12 cellular contexts compared by ENCODE assay signal in the genomic region with DNA sequence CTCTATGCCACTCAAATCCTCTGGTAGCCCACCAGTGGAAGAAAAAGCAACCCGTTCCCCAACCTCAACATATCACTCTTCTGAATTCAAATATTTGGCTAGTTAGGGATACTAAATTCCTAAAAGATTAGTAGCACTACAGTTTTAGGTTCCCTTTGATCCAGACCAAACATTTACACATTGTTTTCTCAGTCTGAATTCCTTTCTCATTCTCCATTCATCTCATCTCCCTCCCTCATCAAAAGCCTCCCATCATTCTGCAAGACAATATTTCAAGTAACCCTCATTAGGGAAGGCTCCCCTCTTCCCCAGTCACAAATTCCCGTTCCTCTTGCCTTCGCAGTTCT. TPM values are rescaled to one million over a fixed set of nuclear protein-coding genes. Genes with fewer than 3 reads are reported as not detected.
DNase-seq lines count a peak whose midpoint lies in the region; ATAC-seq and TF ChIP-seq lines count a peak whose summit lies in the region.
"Had no signal": no experiment of that assay in that cellular context is flagged by ENCODE, and none has a peak within 500 bp of the region (broad histone marks: within the 10 kb centered on the region; RNA-seq: fewer than 3 reads in every experiment).

No MANE protein-coding gene starts in this region.

- peak overlapping the region; percentile 77 for H3K4me2 ChIP-seq in GM23248 (ENCODE audit: unreplicated experiment)
- H3K4me2 ChIP-seq: GM23338 had no signal

- DNase-seq in AG20443 (ENCODE audit: low spot score) (peak; percentile 40), GM23248 (peak; percentile 56), memory B cell (ENCODE audit: low spot score in 2 of 2) (no peak), NCI-H2107 treated with DMSO at 0.1 percent for 48 hours (lab: John Stamatoyannopoulos, UW; ENCODE audit: unreplicated experiment) (no peak), erythroblast (lab: John Stamatoyannopoulos, UW) (no peak), cerebellar nuclear complex (lab: John Stamatoyannopoulos, UW) (no peak), OCI-M1 (lab: John Stamatoyannopoulos, UW) (no peak)
- DNase-seq in activated T-helper 1 cell treated with anti-CD3 and anti-CD28 coated beads, Interleukin-12 subunit alpha, Interleukin-12 subunit beta, Interleukin-2, Interleukin-4 antibody, amounts not matched to agents 30 ng/mL and 10 ng/mL and 1 ng/mL, durations not matched to agents 14 hours and 24 hours and 36 hours (ENCODE audit: low spot score), result no peak
- DNase-seq: DND-41, small intestine had no signal

- H3K36me3 ChIP-seq in GM23248 (ENCODE audit: low read depth), result no peaks in the 10 kb centered on the region

- no peaks in the 10 kb centered on the region for H3K27me3 ChIP-seq in GM23248 (replicated peaks; ENCODE audit: insufficient read depth)

- peak overlapping the region; percentile 72 for H3K4me3 Mint-ChIP-seq in activated T-helper 1 cell treated with anti-CD3 and anti-CD28 coated beads, Interleukin-12 subunit alpha, Interleukin-12 subunit beta, Interleukin-2, Interleukin-4 antibody, amounts not matched to agents 30 ng/mL and 10 ng/mL and 1 ng/mL, durations not matched to agents 14 hours and 24 hours and 36 hours
- H3K4me3 Mint-ChIP-seq in memory B cell, result peak overlapping the region; percentile 40
- H3K4me3 Mint-ChIP-seq: GM23338, mesothelial cell of epicardium had no signal

- H3K79me2 ChIP-seq in GM23248 (ENCODE audit: insufficient read depth), result peaks cover 86% of the 10 kb centered on the region

- 60 to 62% methylated on average over 3 of the region's 3 CpGs for WGBS in GM23248 (ENCODE audit: low coverage in 1 of 2, low lambda C conversion rate in 2 of 2, missing lambda C conversion rate in 2 of 2), 2 experiments

- ATAC-seq in memory B cell (ENCODE audit: low read depth), result no peak
- ATAC-seq: GM23338 had no signal

- peak overlapping the region; percentile 56 for H3K4me3 ChIP-seq in GM23248
- H3K4me3 ChIP-seq: GM23338 had no signal

- H3K4me1 ChIP-seq in GM23248 (ENCODE audit: insufficient read depth), result peaks cover 42% of the 10 kb centered on the region

- H3K27ac ChIP-seq in GM23248, result peak overlapping the region; percentile 91

- no peaks in the 10 kb centered on the region for H3K9me2 ChIP-seq in GM23248 (ENCODE audit: insufficient read depth)

- no peak for TF ChIP-seq POLR2A in erythroblast (IDR thresholded peaks at IDR 0.05; ENCODE audit: low read length)

- H3K27me3 Mint-ChIP-seq in activated T-helper 1 cell treated with anti-CD3 and anti-CD28 coated beads, Interleukin-12 subunit alpha, Interleukin-12 subunit beta, Interleukin-2, Interleukin-4 antibody, amounts not matched to agents 30 ng/mL and 10 ng/mL and 1 ng/mL, durations not matched to agents 14 hours and 24 hours and 36 hours (ENCODE audit: insufficient read depth), result no peaks in the 10 kb centered on the region
- H3K27me3 Mint-ChIP-seq in memory B cell, result no peaks in the 10 kb centered on the region

- no peaks in the 10 kb centered on the region for H4K20me1 ChIP-seq in GM23248 (ENCODE audit: insufficient read depth)

- H3K36me3 Mint-ChIP-seq in activated T-helper 1 cell treated with anti-CD3 and anti-CD28 coated beads, Interleukin-12 subunit alpha, Interleukin-12 subunit beta, Interleukin-2, Interleukin-4 antibody, amounts not matched to agents 30 ng/mL and 10 ng/mL and 1 ng/mL, durations not matched to agents 14 hours and 24 hours and 36 hours (ENCODE audit: low read depth), result peaks cover 65% of the 10 kb centered on the region
- H3K36me3 Mint-ChIP-seq in memory B cell, result peaks cover 54% of the 10 kb centered on the region

- H3K27ac Mint-ChIP-seq in activated T-helper 1 cell treated with anti-CD3 and anti-CD28 coated beads, Interleukin-12 subunit alpha, Interleukin-12 subunit beta, Interleukin-2, Interleukin-4 antibody, amounts not matched to agents 30 ng/mL and 10 ng/mL and 1 ng/mL, durations not matched to agents 14 hours and 24 hours and 36 hours, result peak overlapping the region; percentile 89
- H3K27ac Mint-ChIP-seq in memory B cell, result peak overlapping the region; percentile 88
- H3K27ac Mint-ChIP-seq: GM23338, mesothelial cell of epicardium had no signal

- in situ Hi-C loops in GM23248 (cut with MboI), result no loop called here

- no peaks in the 10 kb centered on the region for H3K9me3 ChIP-seq in GM23248 (ENCODE audit: low read depth)

- intact Hi-C loops in activated T-helper 1 cell treated with anti-CD3 and anti-CD28 coated beads, Interleukin-12 subunit alpha, Interleukin-12 subunit beta, Interleukin-2, Interleukin-4 antibody, amounts not matched to agents 30 ng/mL and 10 ng/mL and 1 ng/mL, durations not matched to agents 14 hours and 24 hours and 36 hours (cut with micrococcal nuclease), result loop anchor here (1.0 kb wide), 1 partner anchor 8 kb away; no protein-coding TSS in a partner anchor

- H3F3A ChIP-seq in GM23248 (ENCODE audit: insufficient read depth), result peaks cover 36% of the 10 kb centered on the region

- peak overlapping the region; percentile 57 for H3K9ac ChIP-seq in GM23248

- no peak overlapping the region for H2AFZ ChIP-seq in GM23248
- H2AFZ ChIP-seq: GM23338 had no signal

- H3K4me1 Mint-ChIP-seq in activated T-helper 1 cell treated with anti-CD3 and anti-CD28 coated beads, Interleukin-12 subunit alpha, Interleukin-12 subunit beta, Interleukin-2, Interleukin-4 antibody, amounts not matched to agents 30 ng/mL and 10 ng/mL and 1 ng/mL, durations not matched to agents 14 hours and 24 hours and 36 hours (ENCODE audit: low read depth), result peaks cover 86% of the 10 kb centered on the region
- peaks cover 75% of the 10 kb centered on the region for H3K4me1 Mint-ChIP-seq in memory B cell

- H3K9me3 Mint-ChIP-seq in activated T-helper 1 cell treated with anti-CD3 and anti-CD28 coated beads, Interleukin-12 subunit alpha, Interleukin-12 subunit beta, Interleukin-2, Interleukin-4 antibody, amounts not matched to agents 30 ng/mL and 10 ng/mL and 1 ng/mL, durations not matched to agents 14 hours and 24 hours and 36 hours, result no peaks in the 10 kb centered on the region
- H3K9me3 Mint-ChIP-seq in memory B cell, result no peaks in the 10 kb centered on the region
- H3K9me3 Mint-ChIP-seq: GM23338 had no signal

RNA-seq across cellular contexts. Expression of a gene that starts 26.3 kb away (rescaled TPM):
- total RNA-seq in GM23248 (2014; rRNA removed; shearing (Covaris generic)), result 20.5 and 21.1 TPM in 2 replicates
- polyA plus RNA-seq in GM23248 (2016; fragmentation: Nextera tagmentation; extraction: Ambion mirVana), result 18.1 and 18.8 TPM in 2 replicates
- total RNA-seq in activated T-helper 1 cell treated with anti-CD3 and anti-CD28 coated beads, Interleukin-12 subunit alpha, Interleukin-12 subunit beta, Interleukin-2, Interleukin-4 antibody, amounts not matched to agents 30 ng/mL and 10 ng/mL and 1 ng/mL, durations not matched to agents 14 hours and 24 hours and 36 hours, result 341 and 348 TPM in 2 replicates

Comparison
In these comparisons a context has a peak if more than half of its experiments do, and no peak if none do; other contexts are left out.
1. DNase-seq: peak in AG20443 (single experiment) and GM23248 (single experiment); none in activated T-helper 1 cell treated with anti-CD3 and anti-CD28 coated beads, Interleukin-12 subunit alpha, Interleukin-12 subunit beta, Interleukin-2, Interleukin-4 antibody, amounts not matched to agents 30 ng/mL and 10 ng/mL and 1 ng/mL, durations not matched to agents 14 hours and 24 hours and 36 hours (single experiment), memory B cell (0 of 2), NCI-H2107 treated with DMSO at 0.1 percent for 48 hours (single experiment), erythroblast (0 of 2), cerebellar nuclear complex (0 of 2) and OCI-M1 (single experiment).
2. RNA of a gene that starts 26.3 kb away (total RNA-seq): 341 to 348 TPM in activated T-helper 1 cell treated with anti-CD3 and anti-CD28 coated beads, Interleukin-12 subunit alpha, Interleukin-12 subunit beta, Interleukin-2, Interleukin-4 antibody, amounts not matched to agents 30 ng/mL and 10 ng/mL and 1 ng/mL, durations not matched to agents 14 hours and 24 hours and 36 hours; 20.5 to 21.1 TPM in GM23248; every median in the first group is over 10 times any median in the second.